24 cellular contexts compared by ENCODE assay signal in the genomic region with DNA sequence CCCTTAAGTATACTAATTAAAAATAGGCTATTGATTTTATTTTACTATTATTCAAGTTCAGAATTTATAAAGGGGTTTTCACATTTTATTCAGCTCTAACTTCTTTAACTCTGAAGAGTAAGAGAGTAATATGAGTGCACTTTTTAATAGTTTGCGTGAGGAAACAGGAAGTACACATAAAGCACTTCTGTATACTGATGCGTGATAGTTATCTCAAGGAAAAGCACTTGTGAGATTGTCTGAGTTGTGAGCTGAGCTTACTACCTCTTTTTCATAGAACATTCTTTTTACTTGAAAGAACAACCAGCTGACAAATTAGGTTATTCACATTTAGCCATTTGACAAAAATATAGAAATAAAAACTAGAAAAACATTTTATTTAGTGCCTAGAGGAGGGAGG. TPM values are rescaled to one million over a fixed set of nuclear protein-coding genes. Genes with fewer than 3 reads are reported as not detected.
A peak's percentile ranks its signal among the peaks of the same experiment; 100 is the strongest.
DNase-seq lines count a peak whose midpoint lies in the region; ATAC-seq, FAIRE-seq and TF ChIP-seq lines count a peak whose summit lies in the region.
"Had no signal": no experiment of that assay in that cellular context is flagged by ENCODE, and none has a peak within 500 bp of the region (broad histone marks: within the 10 kb centered on the region; RNA-seq: fewer than 3 reads in every experiment).

No MANE protein-coding gene starts in this region.

- H3K36me3 ChIP-seq in Loucy (ENCODE audit: insufficient read depth, low read length) = peaks cover 34% of the 10 kb centered on the region; the same call in 1 of the 2 replicates
- peaks cover 17% of the 10 kb centered on the region for H3K36me3 ChIP-seq in PC-3 (ENCODE audit: low read depth, low read length)
- peaks cover 51% of the 10 kb centered on the region; the same call in 1 of the 3 replicates for H3K36me3 ChIP-seq in K562 (ENCODE audit: control insufficient read depth, insufficient read depth, low read length)
- H3K36me3 ChIP-seq in esophagus squamous epithelium = no peaks in the 10 kb centered on the region
- H3K36me3 ChIP-seq: pancreas, vagina had no signal

- CTCF ChIA-PET in PC-3 (lab: Charles Lee) = no interaction called here
- CTCF ChIA-PET in K562 (lab: Yijun Ruan, JAX; ENCODE audit: low intra/inter-chr PET ratio) = no interaction called here
- CTCF ChIA-PET in activated CD8-positive, alpha-beta T cell treated with anti-CD3 and anti-CD28 coated beads, Interleukin-2, amount 10 ng/mL, durations not matched to agents 7 days and 5 days (lab: Charles Lee) = interaction anchor here (1.0 to 1.3 kb wide), 3 partner anchors 10 to 263 kb away, joined by 3 to 6 read pairs (median 3); no protein-coding TSS in a partner anchor

- no peak for FAIRE-seq in K562 (lab: Jason Lieb, UNC)
- FAIRE-seq: bronchial epithelial cell, pancreas had no signal

- TF ChIP-seq POLR2A in K562 (conservative IDR thresholded peaks at IDR 0.05) = no peak
- no peak for TF ChIP-seq POLR2A in esophagus squamous epithelium (IDR thresholded peaks at IDR 0.05)

- H3K9ac ChIP-seq in Loucy (ENCODE audit: low read depth, low read length, poor library complexity, severe bottlenecking) = peak overlapping the region; percentile 97
- H3K9ac ChIP-seq in PC-3 (ENCODE audit: low read length) = no peak overlapping the region; the same call in 1 of the 2 replicates
- peak overlapping the region in 1 of 2 experiments; percentile 13; a peak in 1 of 4 replicates for H3K9ac ChIP-seq in K562 (ENCODE audit: insufficient read depth in 1 of 2, low read depth in 2 of 2, low read length in 2 of 2)

- no peak overlapping the region for H3K4me3 Mint-ChIP-seq in activated CD8-positive, alpha-beta T cell treated with anti-CD3 and anti-CD28 coated beads, Interleukin-2, amount 10 ng/mL, durations not matched to agents 7 days and 5 days

- peaks cover 41% of the 10 kb centered on the region for H3K36me3 Mint-ChIP-seq in activated CD8-positive, alpha-beta T cell treated with anti-CD3 and anti-CD28 coated beads, Interleukin-2, amount 10 ng/mL, durations not matched to agents 7 days and 5 days (ENCODE audit: low read depth)

- no peaks in the 10 kb centered on the region for H3K27me3 ChIP-seq in Loucy (ENCODE audit: insufficient read depth, low read length, poor library complexity, severe bottlenecking)
- no peaks in the 10 kb centered on the region for H3K27me3 ChIP-seq in PC-3 (ENCODE audit: low read length)
- no peaks in the 10 kb centered on the region for H3K27me3 ChIP-seq in K562 (ENCODE audit: control insufficient read depth in 2 of 2, insufficient read depth in 2 of 2, low read length in 2 of 2)
- H3K27me3 ChIP-seq in esophagus squamous epithelium = no peaks in the 10 kb centered on the region
- H3K27me3 ChIP-seq: pancreas, vagina had no signal

- H3K4me2 ChIP-seq in Loucy (ENCODE audit: low read depth, low read length, poor library complexity, severe bottlenecking) = peak overlapping the region; percentile 83
- peak overlapping the region; percentile 99 for H3K4me2 ChIP-seq in PC-3 (ENCODE audit: low read length)
- H3K4me2 ChIP-seq in K562 (ENCODE audit: insufficient read depth, low read length) = no peak overlapping the region

- 0% methylated on average over 2 of the region's 2 CpGs for WGBS in K562 (ENCODE audit: insufficient coverage, low coverage, missing lambda C conversion rate)
- WGBS in esophagus squamous epithelium, 2 donors = 41 to 69% methylated on average over 2 of the region's 2 CpGs

- ATAC-seq in PC-3 (no peak), K562 (no peak), HG02852 (IDR thresholded peaks at IDR 0.05; ENCODE audit: unreplicated experiment) (no peak)
- no peak for ATAC-seq in activated CD8-positive, alpha-beta T cell treated with anti-CD3 and anti-CD28 coated beads, Interleukin-2, amount 10 ng/mL, durations not matched to agents 7 days and 5 days
- ATAC-seq: left ventricle myocardium superior; natural killer cell treated with Interleukin-12 subunit alpha and Interleukin-12 subunit beta and Interleukin-15 and Interleukin-18, amount 100 ng/mL, for 72 hours; pancreas; Right ventricle myocardium inferior; stimulated activated memory B cell treated with anti-CD40 and anti-IgM and Interleukin-4, amounts not matched to agents 10 μg/mL and 1 μg/mL and 100 μg/mL, for 72 hours; WTC11 had no signal

- H3K9me3 Mint-ChIP-seq in activated CD8-positive, alpha-beta T cell treated with anti-CD3 and anti-CD28 coated beads, Interleukin-2, amount 10 ng/mL, durations not matched to agents 7 days and 5 days (ENCODE audit: insufficient read depth) = no peaks in the 10 kb centered on the region
- H3K9me3 Mint-ChIP-seq: natural killer cell treated with Interleukin-12 subunit alpha and Interleukin-12 subunit beta and Interleukin-15 and Interleukin-18, amount 100 ng/mL, for 72 hours; stimulated activated memory B cell treated with anti-CD40 and anti-IgM and Interleukin-4, amounts not matched to agents 10 μg/mL and 1 μg/mL and 100 μg/mL, for 72 hours; WTC11 had no signal

- no peak overlapping the region for H3K27ac Mint-ChIP-seq in activated CD8-positive, alpha-beta T cell treated with anti-CD3 and anti-CD28 coated beads, Interleukin-2, amount 10 ng/mL, durations not matched to agents 7 days and 5 days

- TF ChIP-seq CTCF in Loucy (conservative IDR thresholded peaks at IDR 0.05; ENCODE audit: low read length) (no peak), PC-3 (conservative IDR thresholded peaks at IDR 0.05; ENCODE audit: low read depth, low read length) (no peak), K562 (IDR thresholded peaks at IDR 0.05 in 2 of 3, conservative IDR thresholded peaks at IDR 0.05 in 1 of 3; ENCODE audit: insufficient read depth in 2 of 3, low read depth in 1 of 3, low read length in 3 of 3) (no peak), esophagus squamous epithelium (IDR thresholded peaks at IDR 0.05) (no peak)

- no peaks in the 10 kb centered on the region for H3K27me3 Mint-ChIP-seq in activated CD8-positive, alpha-beta T cell treated with anti-CD3 and anti-CD28 coated beads, Interleukin-2, amount 10 ng/mL, durations not matched to agents 7 days and 5 days (ENCODE audit: low read depth)
- H3K27me3 Mint-ChIP-seq: natural killer cell treated with Interleukin-12 subunit alpha and Interleukin-12 subunit beta and Interleukin-15 and Interleukin-18, amount 100 ng/mL, for 72 hours; stimulated activated memory B cell treated with anti-CD40 and anti-IgM and Interleukin-4, amounts not matched to agents 10 μg/mL and 1 μg/mL and 100 μg/mL, for 72 hours had no signal

- no peak for TF ChIP-seq EP300 in K562 (IDR thresholded peaks at IDR 0.05; ENCODE audit: low read length)

- H3K79me2 ChIP-seq in Loucy (ENCODE audit: insufficient read depth, low read length) = peaks cover 87% of the 10 kb centered on the region
- H3K79me2 ChIP-seq in PC-3 (ENCODE audit: low read length) = peaks cover 47% of the 10 kb centered on the region
- peaks cover 56% of the 10 kb centered on the region for H3K79me2 ChIP-seq in K562 (ENCODE audit: control insufficient read depth, insufficient read depth, low read length)

- H3K4me1 Mint-ChIP-seq in activated CD8-positive, alpha-beta T cell treated with anti-CD3 and anti-CD28 coated beads, Interleukin-2, amount 10 ng/mL, durations not matched to agents 7 days and 5 days (ENCODE audit: low read depth) = peaks cover 38% of the 10 kb centered on the region

- POLR2A ChIA-PET in PC-3 (lab: Charles Lee; ENCODE audit: unreplicated experiment) = no interaction called here
- POLR2A ChIA-PET in K562 (lab: Yijun Ruan, JAX) = interaction anchor here (0.6 to 1.3 kb wide), 3 partner anchors 8 to 14 kb away, joined by 4 to 5 read pairs (median 4); no protein-coding TSS in a partner anchor
- POLR2A ChIA-PET in activated CD8-positive, alpha-beta T cell treated with anti-CD3 and anti-CD28 coated beads, Interleukin-2, amount 10 ng/mL, durations not matched to agents 7 days and 5 days (lab: Charles Lee) = interaction anchor here (0.6 kb wide), 2 partner anchors 8 to 141 kb away, joined by 3 read pairs; no protein-coding TSS in a partner anchor

- H2AFZ ChIP-seq in Loucy (ENCODE audit: low read length) (no peak overlapping the region), PC-3 (ENCODE audit: low read length) (no peak overlapping the region), K562 (ENCODE audit: low read depth, low read length) (no peak overlapping the region)

- peak; percentile 65 for DNase-seq in NOMO-1 treated with DMSO at 0.1 percent for 48 hours (lab: John Stamatoyannopoulos, UW; ENCODE audit: unreplicated experiment)
- DNase-seq in NOMO-1 treated with dmso at 0.1 percent for 144 hours (lab: John Stamatoyannopoulos, UW; ENCODE audit: unreplicated experiment) = no peak
- DNase-seq in PC-3 = no peak
- DNase-seq in K562 (ENCODE audit: extremely low read depth in 1 of 4, low spot score in 3 of 4) = no peak
- no peak for DNase-seq in esophagus squamous epithelium (lab: John Stamatoyannopoulos, UW)
- no peak for DNase-seq in activated CD8-positive, alpha-beta T cell treated with anti-CD3 and anti-CD28 coated beads, Interleukin-2, amount 10 ng/mL, durations not matched to agents 7 days and 5 days
- DNase-seq: 8988T; activated CD4-positive, alpha-beta T cell treated with anti-CD3 and anti-CD28 coated beads, Interleukin-2, amount 50 U/mL, for 48 hours; activated effector memory CD4-positive, alpha-beta T cell treated with anti-CD3 and anti-CD28 coated beads, Interleukin-2, amount 50 U/mL, for 16 hours; Calu3; foreskin fibroblast; left ventricle myocardium superior; midbrain; NCI-H1436 treated with DMSO at 0.1 percent for 48 hours; NCI-H345; pancreas had no signal

- H3K4me1 ChIP-seq in Loucy (ENCODE audit: insufficient read depth, low read length, poor library complexity, severe bottlenecking) = peaks cover 62% of the 10 kb centered on the region
- H3K4me1 ChIP-seq in PC-3 (ENCODE audit: insufficient read depth, low read length) = peaks cover 19% of the 10 kb centered on the region
- H3K4me1 ChIP-seq in K562 (replicated peaks in 1 of 2; ENCODE audit: control insufficient read depth in 2 of 2, insufficient read depth in 2 of 2, low read length in 2 of 2) = peaks cover 0 to 2% of the 10 kb centered on the region in 2 experiments; a peak in 1 of 5 replicates
- peaks cover 7 to 30% (median 14%) of the 10 kb centered on the region in 3 donors for H3K4me1 ChIP-seq in esophagus squamous epithelium

- intact Hi-C loops in PC-3 (cut with micrococcal nuclease) (loop anchor here (5.0 kb wide), 1 partner anchor 217 kb away; no protein-coding TSS in a partner anchor), K562 (cut with micrococcal nuclease) (loop anchor here (10.0 kb wide), 1 partner anchor 104 kb away; a partner anchor contains a TSS), esophagus squamous epithelium (cut with DNase I) (no loop called here)

- in situ Hi-C loops in K562 (cut with MboI) = no loop called here

- no peak overlapping the region for H3K27ac ChIP-seq in PC-3 (ENCODE audit: low read length)
- no peak overlapping the region for H3K27ac ChIP-seq in K562 (ENCODE audit: extremely low read depth, low read depth, low read length)
- H3K27ac ChIP-seq in esophagus squamous epithelium = no peak overlapping the region
- H3K27ac ChIP-seq: pancreas, vagina had no signal

- H3K4me3 ChIP-seq in Loucy (ENCODE audit: low read length, poor library complexity, severe bottlenecking) (peak overlapping the region; percentile 91), PC-3 (ENCODE audit: low read length) (peak overlapping the region; percentile 84; the same call in 1 of the 2 replicates), K562 (peak overlapping the region; percentile 84; the same call in 1 of the 2 replicates), esophagus squamous epithelium (no peak overlapping the region)
- H3K4me3 ChIP-seq: pancreas, vagina had no signal

- no peak for TF ChIP-seq RAD21 in K562 (CRISPR knock-in tag; conservative IDR thresholded peaks at IDR 0.05 in 1 of 2, IDR thresholded peaks at IDR 0.05 in 1 of 2)

- no TSS peak for BruUV-seq in PC-3 (replicated peaks; lab: Mats Ljungman, UMichigan)
- BruUV-seq in K562 (replicated peaks; lab: Mats Ljungman, UMichigan) = no TSS peak

- H3K9me2 ChIP-seq in Loucy (replicated peaks; ENCODE audit: low read depth, low read length) = no peaks in the 10 kb centered on the region
- no peaks in the 10 kb centered on the region for H3K9me2 ChIP-seq in PC-3 (replicated peaks; ENCODE audit: low read length)

- H3F3A ChIP-seq in Loucy (ENCODE audit: low read depth) (no peaks in the 10 kb centered on the region), PC-3 (ENCODE audit: low read length, unreplicated experiment) (no peaks in the 10 kb centered on the region)

- H4K20me1 ChIP-seq in Loucy (ENCODE audit: insufficient read depth, low read length, poor library complexity, severe bottlenecking) (peaks cover 25% of the 10 kb centered on the region), PC-3 (ENCODE audit: low read length) (no peaks in the 10 kb centered on the region), K562 (replicated peaks; ENCODE audit: control insufficient read depth, insufficient read depth, low read length) (no peaks in the 10 kb centered on the region; the same call in 1 of the 2 replicates)

- no peaks in the 10 kb centered on the region for H3K9me1 ChIP-seq in K562 (ENCODE audit: control insufficient read depth, insufficient read depth, low read length)

- no peaks in the 10 kb centered on the region for H3K9me3 ChIP-seq in Loucy (ENCODE audit: insufficient read depth, low read depth, low read length)
- no peaks in the 10 kb centered on the region for H3K9me3 ChIP-seq in PC-3 (ENCODE audit: low read length)
- H3K9me3 ChIP-seq in K562 (replicated peaks; ENCODE audit: control insufficient read depth, insufficient read depth, low read depth, low read length) = no peaks in the 10 kb centered on the region
- no peaks in the 10 kb centered on the region for H3K9me3 ChIP-seq in esophagus squamous epithelium
- H3K9me3 ChIP-seq: pancreas, vagina had no signal

RNA-seq across cellular contexts. Expression of a gene that starts 1.9 kb away (rescaled TPM):
- total RNA-seq in PC-3 (2014; rRNA removed) (15.9 and 24.7 TPM in 2 replicates), K562 (2014; rRNA removed) (38.4 and 43.8 TPM in 2 replicates), K562 (2014; rRNA removed; fragmentation: Illumina TruSeq; extraction: Trizol) (89.1 and 102 TPM in 2 replicates), K562 (2015; rRNA removed; fragmentation: Illumina TruSeq; extraction: Trizol) (63.8 and 64.1 TPM in 2 replicates), K562 (2021) (51.3 and 57.1 TPM in 2 replicates), esophagus squamous epithelium (10 to 100 TPM in 2 of 4 donors, 1 to 10 TPM in 2; 4.4 to 16.5 (median 10.3) TPM)
- 20.2 and 117 TPM in 2 replicates for total RNA-seq in K562 (2011; cell fraction: chromatin; rRNA removed; ENCODE audit: low replicate concordance)
- total RNA-seq in K562 (2011; cell fraction: nucleolus; rRNA removed) = 9.5 and 16.7 TPM in 2 replicates
- total RNA-seq in K562 (2011; cell fraction: nucleoplasm; rRNA removed) = 43.4 and 68.5 TPM in 2 replicates
- polyA plus RNA-seq in K562 (2011; rRNA removed) (77.2 and 107 TPM in 2 replicates), K562 (2014; fragmentation: Illumina TruSeq; extraction: Trizol) (81.7 and 88.2 TPM in 2 replicates), K562 (2014; fragmentation: Nextera tagmentation; extraction: Ambion mirVana) (100 to 1,000 TPM in 1 of 2 experiments, 10 to 100 TPM in 1; 92.5 to 111 TPM), K562 (2014; rRNA removed) (85.3 and 90.7 TPM in 2 replicates)
- polyA plus RNA-seq in K562 (2011; cell fraction: cytosol; rRNA removed) = 7.4 and 26.8 TPM in 2 replicates
- polyA plus RNA-seq in K562 (2011; cell fraction: nucleus; rRNA removed) = 77.6 and 137 TPM in 2 replicates
- polyA plus RNA-seq in K562 (2012) = 47.6 and 76.1 TPM in 2 replicates
- polyA minus RNA-seq in K562 (2011; rRNA and poly(A)+ RNA removed) = 46.6 and 60.7 TPM in 2 replicates
- polyA minus RNA-seq in K562 (2011; cell fraction: cytosol; rRNA and poly(A)+ RNA removed) = 10.9 and 14.9 TPM in 2 replicates
- polyA minus RNA-seq in K562 (2011; cell fraction: nucleus; rRNA and poly(A)+ RNA removed) = 36.6 and 84.3 TPM in 2 replicates
- total RNA-seq in activated CD8-positive, alpha-beta T cell treated with anti-CD3 and anti-CD28 coated beads, Interleukin-2, amount 10 ng/mL, durations not matched to agents 7 days and 5 days = 10 to 100 TPM; 44.6 to 55.6 TPM

RNA-seq across cellular contexts. Expression of a gene that starts 21.4 kb away (rescaled TPM):
- 49.4 and 58.6 TPM in 2 replicates for total RNA-seq in PC-3 (2014; rRNA removed)
- 8.5 and 15.2 TPM in 2 replicates for total RNA-seq in K562 (2011; cell fraction: chromatin; rRNA removed; ENCODE audit: low replicate concordance)
- total RNA-seq in K562 (2011; cell fraction: nucleolus; rRNA removed) = 5.7 and 7.4 TPM in 2 replicates
- total RNA-seq in K562 (2011; cell fraction: nucleoplasm; rRNA removed) = 12.1 and 15.3 TPM in 2 replicates
- total RNA-seq in K562 (2014; rRNA removed) = 17.5 and 23.4 TPM in 2 replicates
- 15.8 and 16.1 TPM in 2 replicates for total RNA-seq in K562 (2014; rRNA removed; fragmentation: Illumina TruSeq; extraction: Trizol)
- 16.5 and 18.4 TPM in 2 replicates for total RNA-seq in K562 (2015; rRNA removed; fragmentation: Illumina TruSeq; extraction: Trizol)
- total RNA-seq in K562 (2021) = 13.4 and 17.2 TPM in 2 replicates
- 26.5 and 27.6 TPM in 2 replicates for polyA plus RNA-seq in K562 (2011; rRNA removed)
- polyA plus RNA-seq in K562 (2011; cell fraction: cytosol; rRNA removed) = 13.9 and 17.5 TPM in 2 replicates
- 32.7 and 45.8 TPM in 2 replicates for polyA plus RNA-seq in K562 (2011; cell fraction: nucleus; rRNA removed)
- 14.2 and 27.3 TPM in 2 replicates for polyA plus RNA-seq in K562 (2012)
- polyA plus RNA-seq in K562 (2014; fragmentation: Illumina TruSeq; extraction: Trizol) = 19.7 and 25.3 TPM in 2 replicates
- 10 to 100 TPM; 37.2 to 37.4 TPM for polyA plus RNA-seq in K562 (2014; fragmentation: Nextera tagmentation; extraction: Ambion mirVana)
- 22.2 and 25.9 TPM in 2 replicates for polyA plus RNA-seq in K562 (2014; rRNA removed)
- polyA minus RNA-seq in K562 (2011; rRNA and poly(A)+ RNA removed) = 13.1 and 16.6 TPM in 2 replicates
- 4.4 and 9.8 TPM in 2 replicates for polyA minus RNA-seq in K562 (2011; cell fraction: cytosol; rRNA and poly(A)+ RNA removed)
- 8.6 and 11.3 TPM in 2 replicates for polyA minus RNA-seq in K562 (2011; cell fraction: nucleus; rRNA and poly(A)+ RNA removed)
- 10 to 100 TPM; 13.0 to 32.6 (median 18.1) TPM for total RNA-seq in esophagus squamous epithelium
- 10 to 100 TPM; 27.7 to 28.1 TPM for total RNA-seq in activated CD8-positive, alpha-beta T cell treated with anti-CD3 and anti-CD28 coated beads, Interleukin-2, amount 10 ng/mL, durations not matched to agents 7 days and 5 days

Comparison
In these comparisons a context has a peak if more than half of its experiments do, and no peak if none do; other contexts are left out.
1. H3K4me3 ChIP-seq: peak in Loucy (single experiment), PC-3 (single experiment) and K562 (single experiment); none in esophagus squamous epithelium (0 of 4).